14 cellular contexts compared by ENCODE assay signal in the genomic region with DNA sequence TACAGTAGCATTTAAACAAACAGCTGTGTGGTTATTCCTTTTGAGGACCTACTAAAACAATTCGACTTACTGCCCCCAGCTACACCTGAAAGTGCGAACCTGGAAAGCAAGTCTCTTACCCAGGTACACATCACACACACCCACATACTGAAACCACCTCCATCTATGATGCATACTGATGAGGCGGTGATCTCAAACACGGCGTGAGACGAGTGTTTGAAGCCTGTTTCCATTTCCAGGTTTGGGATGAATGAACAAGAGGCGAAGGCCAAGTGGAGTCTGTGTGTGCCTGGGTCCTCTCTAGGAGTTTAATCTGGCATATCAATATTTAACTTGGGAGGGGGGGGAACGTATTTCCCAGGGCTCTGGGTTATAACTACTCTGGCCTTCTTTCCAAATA. TPM values are rescaled to one million over a fixed set of nuclear protein-coding genes. Genes with fewer than 3 reads are reported as not detected.
A peak's percentile ranks its signal among the peaks of the same experiment; 100 is the strongest.
DNase-seq lines count a peak whose midpoint lies in the region; ATAC-seq, FAIRE-seq and TF ChIP-seq lines count a peak whose summit lies in the region.
"Had no signal": no experiment of that assay in that cellular context is flagged by ENCODE, and none has a peak within 500 bp of the region (broad histone marks: within the 10 kb centered on the region; RNA-seq: fewer than 3 reads in every experiment).

No MANE protein-coding gene starts in this region.

- H3K36me3 Mint-ChIP-seq in Caco-2 (ENCODE audit: insufficient read depth, unreplicated experiment) = peaks cover 34% of the 10 kb centered on the region

- BruUV-seq in Caco-2 (replicated peaks; lab: Mats Ljungman, UMichigan) = no TSS peak
- BruUV-seq in K562 (replicated peaks; lab: Mats Ljungman, UMichigan) = no TSS peak

- WGBS in K562 (ENCODE audit: insufficient coverage, low coverage, missing lambda C conversion rate) = 74% methylated on average over 7 of the region's 8 CpGs

- H2AFZ ChIP-seq in Karpas-422 (ENCODE audit: low read length) = no peak overlapping the region
- no peak overlapping the region for H2AFZ ChIP-seq in K562 (ENCODE audit: low read depth, low read length)
- H2AFZ ChIP-seq in osteoblast (ENCODE audit: low read length) = no peak overlapping the region

- intact Hi-C loops in Caco-2 (cut with micrococcal nuclease; ENCODE audit: unreplicated experiment) (loop anchor here (2.0 to 10.0 kb wide), 2 partner anchors 243 to 1309 kb away; a partner anchor contains a TSS), K562 (cut with micrococcal nuclease) (no loop called here)

- H3K27ac Mint-ChIP-seq in Caco-2 (ENCODE audit: unreplicated experiment) = peak overlapping the region; percentile 96

- CTCF ChIA-PET in Caco-2 (lab: Charles Lee) = interaction anchor here (1.0 kb wide), 1 partner anchor 47 kb away, joined by 5 read pairs; no protein-coding TSS in a partner anchor
- CTCF ChIA-PET in K562 (lab: Yijun Ruan, JAX; ENCODE audit: low intra/inter-chr PET ratio) = no interaction called here

- H3K9me3 ChIP-seq in Caco-2 (no peaks in the 10 kb centered on the region), Karpas-422 (ENCODE audit: low read length) (no peaks in the 10 kb centered on the region), K562 (replicated peaks; ENCODE audit: control insufficient read depth, insufficient read depth, low read depth, low read length) (0 out of 2 replicates have a peak, but pooled peaks cover 2% of the 10 kb centered on the region), osteoblast (ENCODE audit: low read depth, low read length) (no peaks in the 10 kb centered on the region)
- H3K9me3 ChIP-seq: tibial artery had no signal

- H3K27ac ChIP-seq in Karpas-422 (ENCODE audit: low read length) (no peak overlapping the region), K562 (ENCODE audit: extremely low read depth, low read depth, low read length) (no peak overlapping the region), osteoblast (ENCODE audit: low read depth, low read length) (no peak overlapping the region)
- H3K27ac ChIP-seq: tibial artery had no signal

- DNase-seq in Caco-2 (peak in 1 of 2 experiments; percentile 15), Karpas-422 (no peak), K562 (ENCODE audit: extremely low read depth in 1 of 4, low spot score in 3 of 4) (no peak), osteoblast (ENCODE audit: insufficient read length, low spot score, missing footprints) (peak; percentile 6), cerebellar cortex (ENCODE audit: low spot score) (no peak), Kasumi-1 (lab: John Stamatoyannopoulos, UW) (no peak)
- DNase-seq: NCI-H2227 treated with DMSO at 0.1 percent for 48 hours; nucleus accumbens; SHP77; stimulated activated CD4-positive, alpha-beta T cell treated with anti-CD3 and anti-CD28 coated beads, Interleukin-4, amount 100 ng/mL, for 4 hours; tibial artery had no signal

- FAIRE-seq in K562 (lab: Jason Lieb, UNC) = no peak
- FAIRE-seq: bronchial epithelial cell, islet of Langerhans had no signal

- H3K9me3 Mint-ChIP-seq in Caco-2 (ENCODE audit: unreplicated experiment) = no peaks in the 10 kb centered on the region

- H3K4me1 Mint-ChIP-seq in Caco-2 (ENCODE audit: low read depth, unreplicated experiment) = peaks cover 11% of the 10 kb centered on the region

- H3K27me3 ChIP-seq in Caco-2 (replicated peaks; ENCODE audit: control insufficient read depth, insufficient read depth, low read length) = no peaks in the 10 kb centered on the region
- no peaks in the 10 kb centered on the region for H3K27me3 ChIP-seq in Karpas-422 (ENCODE audit: low read length)
- H3K27me3 ChIP-seq in K562 (ENCODE audit: control insufficient read depth in 2 of 2, insufficient read depth in 2 of 2, low read length in 2 of 2) = no peaks in the 10 kb centered on the region
- no peaks in the 10 kb centered on the region for H3K27me3 ChIP-seq in osteoblast (ENCODE audit: insufficient read depth, low read length)
- H3K27me3 ChIP-seq: tibial artery had no signal

- H4K20me1 ChIP-seq in Karpas-422 (ENCODE audit: insufficient read depth, low read depth, low read length) (no peaks in the 10 kb centered on the region), K562 (replicated peaks; ENCODE audit: control insufficient read depth, insufficient read depth, low read length) (0 out of 2 replicates have a peak, but pooled peaks cover 3% of the 10 kb centered on the region), osteoblast (ENCODE audit: insufficient read depth, low read length) (peaks cover 9% of the 10 kb centered on the region)

- H3K27me3 Mint-ChIP-seq in Caco-2 (ENCODE audit: insufficient read depth, unreplicated experiment) = no peaks in the 10 kb centered on the region

- no peak overlapping the region for H3K9ac ChIP-seq in Karpas-422 (ENCODE audit: low read length)
- H3K9ac ChIP-seq in K562 (ENCODE audit: insufficient read depth in 1 of 2, low read depth in 2 of 2, low read length in 2 of 2) = peak overlapping the region in 1 of 2 experiments; percentile 22; a peak in 1 of 4 replicates

- H3K36me3 ChIP-seq in Caco-2 (ENCODE audit: control insufficient read depth, insufficient read depth, low read length) = peaks cover 1% of the 10 kb centered on the region; the same call in 1 of the 2 replicates
- no peaks in the 10 kb centered on the region for H3K36me3 ChIP-seq in Karpas-422 (ENCODE audit: insufficient read depth, low read length)
- H3K36me3 ChIP-seq in K562 (ENCODE audit: control insufficient read depth, insufficient read depth, low read length) = peaks cover 33% of the 10 kb centered on the region
- no peaks in the 10 kb centered on the region for H3K36me3 ChIP-seq in osteoblast (ENCODE audit: insufficient read depth, low read length)

- H3K4me1 ChIP-seq in Caco-2 = peaks cover 23% of the 10 kb centered on the region
- peaks cover 25% of the 10 kb centered on the region for H3K4me1 ChIP-seq in Karpas-422 (ENCODE audit: low read length)
- H3K4me1 ChIP-seq in K562 (replicated peaks in 1 of 2; ENCODE audit: control insufficient read depth in 2 of 2, insufficient read depth in 2 of 2, low read length in 2 of 2) = peaks cover 20 to 24% of the 10 kb centered on the region in 2 experiments
- peaks cover 22% of the 10 kb centered on the region for H3K4me1 ChIP-seq in osteoblast (ENCODE audit: insufficient read depth, low read length)

- TF ChIP-seq RAD21 in K562 (CRISPR knock-in tag; conservative IDR thresholded peaks at IDR 0.05 in 1 of 2, IDR thresholded peaks at IDR 0.05 in 1 of 2) = no peak

- no peak for TF ChIP-seq POLR2A in K562 (conservative IDR thresholded peaks at IDR 0.05)

- H3K4me2 ChIP-seq in Karpas-422 (ENCODE audit: low read depth, low read length, poor library complexity, severe bottlenecking) (peak overlapping the region; percentile 88), K562 (ENCODE audit: insufficient read depth, low read length) (peak overlapping the region; percentile 72; the same call in 1 of the 2 replicates), osteoblast (ENCODE audit: insufficient read depth, low read length) (peak overlapping the region; percentile 20)

- POLR2A ChIA-PET in Caco-2 (lab: Charles Lee) (no interaction called here), K562 (lab: Yijun Ruan, JAX) (interaction anchor here (0.7 kb wide), 2 partner anchors 8 to 75 kb away, joined by 3 to 4 read pairs; no protein-coding TSS in a partner anchor)

- peak overlapping the region; percentile 97 for H3K4me3 Mint-ChIP-seq in Caco-2 (ENCODE audit: unreplicated experiment)

- no peak for TF ChIP-seq CTCF in Caco-2 (IDR thresholded peaks at IDR 0.05; ENCODE audit: insufficient read depth in 1 of 2, low read depth in 1 of 2, low read length in 1 of 2, severe bottlenecking in 1 of 2, unreplicated experiment in 1 of 2)
- TF ChIP-seq CTCF in K562 (IDR thresholded peaks at IDR 0.05 in 2 of 3, conservative IDR thresholded peaks at IDR 0.05 in 1 of 3; ENCODE audit: insufficient read depth in 2 of 3, low read depth in 1 of 3, low read length in 3 of 3) = no peak
- TF ChIP-seq CTCF in osteoblast (IDR thresholded peaks at IDR 0.05; ENCODE audit: extremely low read depth, low read depth, low read length) = no peak

- H3K79me2 ChIP-seq in Karpas-422 (ENCODE audit: low read length) (0 out of 2 replicates have a peak, but pooled peaks cover 7% of the 10 kb centered on the region), K562 (ENCODE audit: control insufficient read depth, insufficient read depth, low read length) (peaks cover 28% of the 10 kb centered on the region), osteoblast (ENCODE audit: insufficient read depth, low read length) (peaks cover 19% of the 10 kb centered on the region)

- no peaks in the 10 kb centered on the region for H3K9me2 ChIP-seq in Karpas-422 (replicated peaks; ENCODE audit: insufficient read depth, low read length)

- H3K9me1 ChIP-seq in K562 (ENCODE audit: control insufficient read depth, insufficient read depth, low read length) = no peaks in the 10 kb centered on the region

- in situ Hi-C loops in K562 (cut with MboI) = no loop called here

- TF ChIP-seq EP300 in K562 (IDR thresholded peaks at IDR 0.05; ENCODE audit: low read length) = no peak

- H3K4me3 ChIP-seq in Caco-2 (ENCODE audit: low read depth, low read length) (no peak overlapping the region; the same call in 1 of the 2 replicates), Karpas-422 (ENCODE audit: low read length) (no peak overlapping the region), K562 (no peak overlapping the region; the same call in 1 of the 2 replicates), osteoblast (ENCODE audit: insufficient read depth, low read length) (no peak overlapping the region)
- H3K4me3 ChIP-seq: tibial artery had no signal

- ATAC-seq in K562 = no peak
- no peak for ATAC-seq in HG03432 (IDR thresholded peaks at IDR 0.05; ENCODE audit: unreplicated experiment)

RNA-seq across cellular contexts. Expression of a gene that starts 1.6 kb away (rescaled TPM):
- total RNA-seq in Caco-2 (2022) = 67.3 and 69.9 TPM in 2 replicates
- total RNA-seq in Karpas-422 (2014; rRNA removed; shearing (Covaris generic); ENCODE audit: low replicate concordance) = 12.9 and 13.0 TPM in 2 replicates
- total RNA-seq in K562 (2011; cell fraction: chromatin; rRNA removed; ENCODE audit: low replicate concordance) = 24.9 and 37.8 TPM in 2 replicates
- total RNA-seq in K562 (2011; cell fraction: nucleolus; rRNA removed) = 22.9 and 35.9 TPM in 2 replicates
- total RNA-seq in K562 (2011; cell fraction: nucleoplasm; rRNA removed) = 26.7 and 29.2 TPM in 2 replicates
- total RNA-seq in K562 (2014; rRNA removed) = 17.8 and 26.9 TPM in 2 replicates
- total RNA-seq in K562 (2014; rRNA removed; fragmentation: Illumina TruSeq; extraction: Trizol) = 11.2 TPM in 2 replicates
- total RNA-seq in K562 (2015; rRNA removed; fragmentation: Illumina TruSeq; extraction: Trizol) = 11.5 and 11.6 TPM in 2 replicates
- 26.3 and 27.3 TPM in 2 replicates for total RNA-seq in K562 (2021)
- polyA plus RNA-seq in K562 (2011; rRNA removed) = 8.7 and 12.1 TPM in 2 replicates
- 10.8 and 16.1 TPM in 2 replicates for polyA plus RNA-seq in K562 (2011; cell fraction: cytosol; rRNA removed)
- polyA plus RNA-seq in K562 (2011; cell fraction: nucleus; rRNA removed) = 19.2 and 23.5 TPM in 2 replicates
- 22.9 and 28.1 TPM in 2 replicates for polyA plus RNA-seq in K562 (2012)
- polyA plus RNA-seq in K562 (2014; fragmentation: Illumina TruSeq; extraction: Trizol) = 23.4 and 28.2 TPM in 2 replicates
- polyA plus RNA-seq in K562 (2014; fragmentation: Nextera tagmentation; extraction: Ambion mirVana) = 1 to 10 TPM; 2.9 to 3.2 TPM
- polyA plus RNA-seq in K562 (2014; rRNA removed) = 12.0 and 14.6 TPM in 2 replicates
- 8.3 and 8.6 TPM in 2 replicates for polyA minus RNA-seq in K562 (2011; rRNA and poly(A)+ RNA removed)
- polyA minus RNA-seq in K562 (2011; cell fraction: cytosol; rRNA and poly(A)+ RNA removed) = 7.0 and 8.9 TPM in 2 replicates
- 9.2 and 13.6 TPM in 2 replicates for polyA minus RNA-seq in K562 (2011; cell fraction: nucleus; rRNA and poly(A)+ RNA removed)
- total RNA-seq in osteoblast = 42.1 and 46.7 TPM in 2 replicates

RNA-seq across cellular contexts. Expression of a gene that starts 31.0 kb away (rescaled TPM):
- 56.5 and 59.4 TPM in 2 replicates for total RNA-seq in Caco-2 (2022)
- 7.2 and 19.4 TPM in 2 replicates for total RNA-seq in Karpas-422 (2014; rRNA removed; shearing (Covaris generic); ENCODE audit: low replicate concordance)
- 8.4 and 11.1 TPM in 2 replicates for total RNA-seq in K562 (2011; cell fraction: chromatin; rRNA removed; ENCODE audit: low replicate concordance)
- total RNA-seq in K562 (2011; cell fraction: nucleolus; rRNA removed) = 7.0 and 9.2 TPM in 2 replicates
- 10.0 and 20.5 TPM in 2 replicates for total RNA-seq in K562 (2011; cell fraction: nucleoplasm; rRNA removed)
- total RNA-seq in K562 (2014; rRNA removed) = 32.6 and 38.2 TPM in 2 replicates
- 38.4 and 42.0 TPM in 2 replicates for total RNA-seq in K562 (2014; rRNA removed; fragmentation: Illumina TruSeq; extraction: Trizol)
- 58.1 and 65.6 TPM in 2 replicates for total RNA-seq in K562 (2015; rRNA removed; fragmentation: Illumina TruSeq; extraction: Trizol)
- total RNA-seq in K562 (2021) = 30.9 and 31.6 TPM in 2 replicates
- polyA plus RNA-seq in K562 (2011; rRNA removed) = 53.5 and 64.2 TPM in 2 replicates
- polyA plus RNA-seq in K562 (2011; cell fraction: cytosol; rRNA removed) = 26.9 and 46.9 TPM in 2 replicates
- 11.6 and 15.0 TPM in 2 replicates for polyA plus RNA-seq in K562 (2011; cell fraction: nucleus; rRNA removed)
- 67.0 TPM in 2 replicates for polyA plus RNA-seq in K562 (2012)
- 48.1 and 56.8 TPM in 2 replicates for polyA plus RNA-seq in K562 (2014; fragmentation: Illumina TruSeq; extraction: Trizol)
- 10 to 100 TPM; 14.8 to 29.9 TPM for polyA plus RNA-seq in K562 (2014; fragmentation: Nextera tagmentation; extraction: Ambion mirVana)
- polyA plus RNA-seq in K562 (2014; rRNA removed) = 41.1 and 46.6 TPM in 2 replicates
- polyA minus RNA-seq in K562 (2011; rRNA and poly(A)+ RNA removed) = 38.1 and 47.9 TPM in 2 replicates
- polyA minus RNA-seq in K562 (2011; cell fraction: cytosol; rRNA and poly(A)+ RNA removed) = 17.7 and 19.5 TPM in 2 replicates
- 7.8 and 12.8 TPM in 2 replicates for polyA minus RNA-seq in K562 (2011; cell fraction: nucleus; rRNA and poly(A)+ RNA removed)
- 48.5 and 48.6 TPM in 2 replicates for total RNA-seq in osteoblast

Comparison
In these comparisons a context has a peak if more than half of its experiments do, and no peak if none do; other contexts are left out.
1. H3K4me2 ChIP-seq: peak in every context shown above with its lines; median percentile 88 in Karpas-422; 72 in K562; 20 in osteoblast.